Comparison of ENCODE assay signal across 1 cellular context in the genomic region with DNA sequence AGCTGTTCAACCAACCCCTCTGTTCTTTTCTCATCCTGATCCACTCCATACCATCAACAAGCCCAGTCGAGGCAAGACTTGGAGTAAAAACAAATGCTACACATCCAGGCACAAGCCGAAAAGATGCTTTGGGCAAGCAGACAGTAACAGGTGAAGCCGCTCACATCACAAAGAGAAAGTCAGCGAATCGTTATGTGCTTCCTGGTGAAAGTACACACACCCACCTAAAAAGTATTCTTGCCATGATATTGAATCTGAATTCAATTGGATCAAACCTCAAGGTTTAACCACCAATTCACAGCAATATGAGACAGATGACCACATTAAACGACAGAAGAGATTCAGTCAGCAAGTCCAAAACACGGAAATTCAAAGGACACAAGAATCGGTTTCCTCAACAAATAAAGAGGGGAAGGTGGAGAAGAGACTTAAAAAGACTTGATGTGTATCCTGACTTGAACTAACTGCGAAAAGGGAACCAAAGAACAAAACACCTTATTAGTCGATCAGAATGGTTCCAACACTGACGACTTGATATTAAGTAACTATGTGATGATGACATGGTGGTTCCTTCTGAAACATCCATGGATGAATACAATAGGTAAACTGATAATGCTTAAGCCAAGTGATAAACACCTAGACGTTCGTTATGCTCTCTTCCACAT.
TF ChIP-seq lines count a peak whose summit lies in the region.

No MANE protein-coding gene starts in this region.

TF ChIP-seq in K562, 482 proteins besides CTCF, POLR2A, EP300 and RAD21 (continued from another document):
- no peak for TF ChIP-seq BRF2 (IDR thresholded peaks at IDR 0.05; ENCODE audit: borderline replicate concordance, insufficient read depth, insufficient read length)
- TF ChIP-seq TAF7 (tag; IDR thresholded peaks at IDR 0.05) = no peak
- TF ChIP-seq IFI16 (CRISPR knock-in tag; IDR thresholded peaks at IDR 0.05) = no peak
- TF ChIP-seq CHAMP1 (IDR thresholded peaks at IDR 0.05) = no peak
- TF ChIP-seq HMBOX1 (IDR thresholded peaks at IDR 0.05) = 0 out of 2 replicates have a peak, but pooled peaks have one; percentile 42
- no peak for TF ChIP-seq XRCC4 (IDR thresholded peaks at IDR 0.05; ENCODE audit: extremely low read depth, insufficient read depth, insufficient read length)
- TF ChIP-seq TCF7L2 (IDR thresholded peaks at IDR 0.05; ENCODE audit: low read depth, low read length) = no peak
- no peak for TF ChIP-seq FOXJ3 (CRISPR knock-in tag; IDR thresholded peaks at IDR 0.05)
- no peak for TF ChIP-seq SMAD2 (IDR thresholded peaks at IDR 0.05; ENCODE audit: low read depth, low read length)
- 0 out of 2 replicates have a peak, but pooled peaks have one; percentile 33 for TF ChIP-seq ATF3 (IDR thresholded peaks at IDR 0.05)
- no peak for TF ChIP-seq ATF3 (CRISPR knock-in tag; conservative IDR thresholded peaks at IDR 0.05)
- no peak for TF ChIP-seq KDM1A (IDR thresholded peaks at IDR 0.05)
- no peak for TF ChIP-seq ZFP91 (CRISPR knock-in tag; IDR thresholded peaks at IDR 0.05)
